ENCODE assay signal across 7 cellular contexts in genomic region chr4:41361831-41362646, GRCh38.
A peak's percentile ranks its signal among the peaks of the same experiment; 100 is the strongest.
DNase-seq lines count a peak whose midpoint lies in the region; ATAC-seq and TF ChIP-seq lines count a peak whose summit lies in the region.

No MANE protein-coding gene starts in this region.

- TF ChIP-seq EP300 in suprapubic skin (IDR thresholded peaks at IDR 0.05): no peak

- ATAC-seq in HCT116 (no peak), left lobe of liver (no peak)

- no peaks in the 10 kb centered on the region for H3K9me2 ChIP-seq in HCT116 (ENCODE audit: insufficient read depth)

- H3K27ac ChIP-seq in HCT116 (ENCODE audit: low read depth, low read length): no peak overlapping the region
- peak overlapping the region; percentile 95 for H3K27ac ChIP-seq in angular gyrus (ENCODE audit: low read depth, low read length)
- peak overlapping the region; percentile 93 for H3K27ac ChIP-seq in layer of hippocampus (ENCODE audit: low read depth, low read length)
- H3K27ac ChIP-seq in suprapubic skin: peak overlapping the region; percentile 69
- H3K27ac ChIP-seq in brain microvascular endothelial cell: no peak overlapping the region

- no peak overlapping the region for H3K4me3 ChIP-seq in HCT116 (replicated peaks in 1 of 2; ENCODE audit: low read depth in 1 of 2, low read length in 2 of 2)
- peak overlapping the region; percentile 93 for H3K4me3 ChIP-seq in suprapubic skin
- H3K4me3 ChIP-seq in brain microvascular endothelial cell (ENCODE audit: low read depth, low read length): no peak overlapping the region

- no peak overlapping the region for H3K9ac ChIP-seq in HCT116 (ENCODE audit: low read length)

- no peak for TF ChIP-seq CTCF in HCT116 (IDR thresholded peaks at IDR 0.05 in 2 of 3, conservative IDR thresholded peaks at IDR 0.05 in 1 of 3; ENCODE audit: borderline replicate concordance in 1 of 3, insufficient read depth in 1 of 3, low read depth in 2 of 3, low read length in 2 of 3)
- TF ChIP-seq CTCF in suprapubic skin (IDR thresholded peaks at IDR 0.05): no peak
- TF ChIP-seq CTCF in brain microvascular endothelial cell (IDR thresholded peaks at IDR 0.05; ENCODE audit: low read depth, low read length, missing control alignments): no peak

- H3K36me3 ChIP-seq in HCT116 (ENCODE audit: control insufficient read depth in 1 of 2, insufficient read depth in 2 of 2, low read length in 2 of 2) (no peaks in the 10 kb centered on the region), suprapubic skin (no peaks in the 10 kb centered on the region), brain microvascular endothelial cell (replicated peaks) (no peaks in the 10 kb centered on the region)

- peaks cover 8 to 26% of the 10 kb centered on the region in 2 experiments; a peak in 3 of 4 replicates for H3K4me1 ChIP-seq in HCT116 (ENCODE audit: control insufficient read depth in 1 of 2, insufficient read depth in 2 of 2, low read length in 2 of 2)
- H3K4me1 ChIP-seq in suprapubic skin: peaks cover 56% of the 10 kb centered on the region

- H3K27me3 ChIP-seq in HCT116 (ENCODE audit: insufficient read depth, low read length) (no peaks in the 10 kb centered on the region), layer of hippocampus (ENCODE audit: control insufficient read depth, insufficient read depth, low read length) (no peaks in the 10 kb centered on the region), suprapubic skin (no peaks in the 10 kb centered on the region), brain microvascular endothelial cell (replicated peaks) (peaks cover 32% of the 10 kb centered on the region)

- intact Hi-C loops in HCT116 (cut with micrococcal nuclease): no loop called here

- H3K4me2 ChIP-seq in HCT116 (ENCODE audit: low read length): peak overlapping the region; percentile 88; the same call in 1 of the 2 replicates

- H3K79me2 ChIP-seq in HCT116 (ENCODE audit: insufficient read depth, low read length): no peaks in the 10 kb centered on the region

- TF ChIP-seq RAD21 in HCT116 (IDR thresholded peaks at IDR 0.05; ENCODE audit: low read depth): no peak

- CTCF ChIA-PET in HCT116 (lab: Charles Lee): no interaction called here

- H3K9me3 ChIP-seq in HCT116 (ENCODE audit: control insufficient read depth in 1 of 2, insufficient read depth in 1 of 2, low read depth in 1 of 2, low read length in 2 of 2) (no peaks in the 10 kb centered on the region), suprapubic skin (no peaks in the 10 kb centered on the region)

- no peaks in the 10 kb centered on the region for H4K20me1 ChIP-seq in HCT116 (ENCODE audit: insufficient read depth)

- no peak overlapping the region for H2AFZ ChIP-seq in HCT116 (ENCODE audit: low read depth, low read length, poor library complexity, severe bottlenecking)

- in situ Hi-C loops in brain microvascular endothelial cell (cut with HindIII; ENCODE audit: low pct_ligation_motif_present, low sequenced_read_pairs): no loop called here

- WGBS in suprapubic skin: 20% methylated on average over 9 of the region's 9 CpGs

- RAD21 ChIA-PET in HCT116 (lab: Charles Lee; ENCODE audit: low non-redundant PET in 1 of 2, low total read pairs in 2 of 2, uncharacterized antibody in 2 of 2, unreplicated experiment in 2 of 2): no interaction called here

- no TSS peak for BruUV-seq in HCT116 (replicated peaks; lab: Mats Ljungman, UMichigan)

- no peak for TF ChIP-seq POLR2A in HCT116 (IDR thresholded peaks at IDR 0.05; ENCODE audit: borderline replicate concordance, extremely low read depth, insufficient read depth, insufficient read length)
- no peak for TF ChIP-seq POLR2A in suprapubic skin (IDR thresholded peaks at IDR 0.05)

- POLR2A ChIA-PET in HCT116 (lab: Charles Lee): no interaction called here

- DNase-seq in HCT116 (ENCODE audit: low read depth, low spot score) (no peak), suprapubic skin (ENCODE audit: low spot score in 2 of 2) (no peak), left lobe of liver (ENCODE audit: low spot score) (no peak), brain microvascular endothelial cell (no peak), NCI-H2227 (lab: John Stamatoyannopoulos, UW; ENCODE audit: unreplicated experiment) (no peak)

TF ChIP-seq in HCT116, 20 proteins besides CTCF, POLR2A, EP300 and RAD21:
- TF ChIP-seq EZH2 (IDR thresholded peaks at IDR 0.05) (no peak), FOSL1 (IDR thresholded peaks at IDR 0.05; ENCODE audit: low read depth) (no peak), CEBPB (IDR thresholded peaks at IDR 0.05; ENCODE audit: low read depth) (no peak), POLR2AphosphoS5 (IDR thresholded peaks at IDR 0.05; ENCODE audit: low read depth, low read length) (no peak), ATF3 (IDR thresholded peaks at IDR 0.05) (no peak), ELF1 (IDR thresholded peaks at IDR 0.05; ENCODE audit: borderline replicate concordance, low read depth) (no peak), ZBTB33 (IDR thresholded peaks at IDR 0.05; ENCODE audit: extremely low read depth, insufficient replicate concordance, low read length) (no peak), CBX3 (IDR thresholded peaks at IDR 0.05; ENCODE audit: low read depth) (no peak), EZH2phosphoT487 (IDR thresholded peaks at IDR 0.05; ENCODE audit: borderline replicate concordance) (no peak), MAX (IDR thresholded peaks at IDR 0.05) (no peak), TCF7L2 (IDR thresholded peaks at IDR 0.05; ENCODE audit: borderline replicate concordance, extremely low read depth, insufficient read depth, insufficient read length) (no peak), SP1 (IDR thresholded peaks at IDR 0.05; ENCODE audit: low read depth) (no peak), SRF (IDR thresholded peaks at IDR 0.05; ENCODE audit: low read depth) (no peak), SIN3A (IDR thresholded peaks at IDR 0.05; ENCODE audit: low read depth) (no peak), YY1 (IDR thresholded peaks at IDR 0.05; ENCODE audit: extremely low read depth, insufficient replicate concordance, low read depth, low read length) (no peak), ZNF274 (IDR thresholded peaks at IDR 0.05; ENCODE audit: low read depth, low read length) (no peak), REST (IDR thresholded peaks at IDR 0.05; ENCODE audit: low read depth) (no peak), ZFX (IDR thresholded peaks at IDR 0.05) (no peak)

Comparison
In these comparisons a context has a peak if more than half of its experiments do, and no peak if none do; other contexts are left out.
1. H3K27ac ChIP-seq: peak in angular gyrus (single experiment), layer of hippocampus (single experiment) and suprapubic skin (single experiment); none in HCT116 (single experiment) and brain microvascular endothelial cell (single experiment).